In genomic region chr15:77636209-77636608, GRCh38 we compare ENCODE assay signal across 18 cellular contexts. TPM values are rescaled to one million over a fixed set of nuclear protein-coding genes. Genes with fewer than 3 reads are reported as not detected.
DNase-seq lines count a peak whose midpoint lies in the region; ATAC-seq and TF ChIP-seq lines count a peak whose summit lies in the region.
"Had no signal": no experiment of that assay in that cellular context is flagged by ENCODE, and none has a peak within 500 bp of the region (broad histone marks: within the 10 kb centered on the region; RNA-seq: fewer than 3 reads in every experiment).

No MANE protein-coding gene starts in this region.

- H3K4me3 ChIP-seq in GM23338 (no peak overlapping the region), neural progenitor cell (no peak overlapping the region), endodermal cell (ENCODE audit: low read length) (no peak overlapping the region)
- H3K4me3 ChIP-seq: GM23248 had no signal

- H2AFZ ChIP-seq in GM23338: no peak overlapping the region
- no peak overlapping the region for H2AFZ ChIP-seq in neural progenitor cell (replicated peaks)
- H2AFZ ChIP-seq: GM23248 had no signal

- no peaks in the 10 kb centered on the region for H3K9me3 Mint-ChIP-seq in GM23338
- H3K9me3 Mint-ChIP-seq in neural progenitor cell: no peaks in the 10 kb centered on the region
- H3K9me3 Mint-ChIP-seq in endodermal cell: no peaks in the 10 kb centered on the region
- H3K9me3 Mint-ChIP-seq: CD4-positive, alpha-beta T cell had no signal

- H3K27me3 ChIP-seq in GM23338 (ENCODE audit: insufficient read depth) (no peaks in the 10 kb centered on the region), neural progenitor cell (peaks cover 16% of the 10 kb centered on the region), endodermal cell (ENCODE audit: control insufficient read depth, insufficient read depth, low read length, poor library complexity, severe bottlenecking) (peaks cover 31% of the 10 kb centered on the region)

- peaks cover 17% of the 10 kb centered on the region for H3K27me3 Mint-ChIP-seq in GM23338 (ENCODE audit: insufficient read depth, low read depth, poor library complexity)
- peaks cover 28% of the 10 kb centered on the region for H3K27me3 Mint-ChIP-seq in neural progenitor cell (ENCODE audit: insufficient read depth, low read depth)
- H3K27me3 Mint-ChIP-seq in endodermal cell (ENCODE audit: insufficient read depth): peaks cover 26% of the 10 kb centered on the region

- no peaks in the 10 kb centered on the region for H3K9me3 ChIP-seq in neural progenitor cell (ENCODE audit: low read depth)
- H3K9me3 ChIP-seq in endodermal cell (ENCODE audit: control insufficient read depth, low read length): no peaks in the 10 kb centered on the region
- H3K9me3 ChIP-seq: Caco-2 had no signal

- H3K4me1 ChIP-seq in GM23338 (ENCODE audit: insufficient read depth) (peaks cover 20% of the 10 kb centered on the region), neural progenitor cell (peaks cover 6% of the 10 kb centered on the region), endodermal cell (ENCODE audit: control insufficient read depth, insufficient read depth, low read length) (peaks cover 6% of the 10 kb centered on the region)

- H3K36me3 ChIP-seq in GM23338 (ENCODE audit: insufficient read depth) (no peaks in the 10 kb centered on the region), neural progenitor cell (no peaks in the 10 kb centered on the region), endodermal cell (ENCODE audit: control insufficient read depth, insufficient read depth, low read length) (no peaks in the 10 kb centered on the region)

- no peak for TF ChIP-seq CTCF in GM23338 (conservative IDR thresholded peaks at IDR 0.05; ENCODE audit: low read depth in 2 of 2)
- TF ChIP-seq CTCF in neural progenitor cell (IDR thresholded peaks at IDR 0.05): no peak
- TF ChIP-seq CTCF in endodermal cell (conservative IDR thresholded peaks at IDR 0.05): no peak

- ATAC-seq in GM23338: no peak
- ATAC-seq: HCT116, HepG2 had no signal

- H3K4me1 Mint-ChIP-seq in GM23338 (peaks cover 37% of the 10 kb centered on the region), neural progenitor cell (peaks cover 16% of the 10 kb centered on the region), endodermal cell (peaks cover 19% of the 10 kb centered on the region)

- WGBS in endodermal cell (ENCODE audit: insufficient coverage in 1 of 2, insufficient read length in 1 of 2), 2 experiments: 86 to 88% methylated on average over 5 of the region's 5 CpGs

- H3K27ac ChIP-seq in GM23338 (ENCODE audit: low read depth) (no peak overlapping the region), neural progenitor cell (no peak overlapping the region), endodermal cell (ENCODE audit: low read depth, low read length) (no peak overlapping the region)
- H3K27ac ChIP-seq: C4-2B, GM23248 had no signal

- 0 out of 3 replicates have a peak overlapping the region, but pooled peaks have one; percentile 8 for H3K4me3 Mint-ChIP-seq in GM23338
- H3K4me3 Mint-ChIP-seq in neural progenitor cell: peak overlapping the region; percentile 58
- H3K4me3 Mint-ChIP-seq in endodermal cell: no peak overlapping the region
- H3K4me3 Mint-ChIP-seq: CD4-positive, alpha-beta T cell had no signal

- DNase-seq in NCI-H748 (lab: John Stamatoyannopoulos, UW; ENCODE audit: unreplicated experiment) (peak; percentile 4), NCI-H748 treated with DMSO at 0.1 percent for 48 hours (lab: John Stamatoyannopoulos, UW) (no peak), GM23338 (ENCODE audit: low spot score) (no peak), NCI-H2227 (lab: John Stamatoyannopoulos, UW; ENCODE audit: unreplicated experiment) (peak; percentile 31), neural progenitor cell (ENCODE audit: low spot score) (no peak), NCI-H2171 (lab: John Stamatoyannopoulos, UW) (no peak), endodermal cell (no peak)
- DNase-seq in stimulated activated CD4-positive, alpha-beta T cell treated with anti-CD3 and anti-CD28 coated beads, Interleukin-2, amount 100 ng/mL, for 24 hours: no peak
- DNase-seq: ACHN; Caco-2; CD4-positive, alpha-beta T cell; GM23248; H7 had no signal

- no peaks in the 10 kb centered on the region for H3K36me3 Mint-ChIP-seq in GM23338 (ENCODE audit: low read depth)
- no peaks in the 10 kb centered on the region for H3K36me3 Mint-ChIP-seq in neural progenitor cell
- no peaks in the 10 kb centered on the region for H3K36me3 Mint-ChIP-seq in endodermal cell (ENCODE audit: low read depth)

- H3K9ac ChIP-seq in neural progenitor cell (no peak overlapping the region), endodermal cell (ENCODE audit: extremely low read depth, low read length, poor library complexity, severe bottlenecking) (no peak overlapping the region)
- H3K9ac ChIP-seq: GM23248 had no signal

- H3K4me2 ChIP-seq in GM23338 (no peak overlapping the region), neural progenitor cell (no peak overlapping the region)

- H3K79me2 ChIP-seq in GM23338 (replicated peaks; ENCODE audit: insufficient read depth) (peaks cover 9% of the 10 kb centered on the region), neural progenitor cell (ENCODE audit: low read depth) (peaks cover 11% of the 10 kb centered on the region)

- no peaks in the 10 kb centered on the region for H3K9me2 ChIP-seq in GM23338 (ENCODE audit: insufficient read depth)

- H3K27ac Mint-ChIP-seq in GM23338 (no peak overlapping the region), neural progenitor cell (no peak overlapping the region), endodermal cell (no peak overlapping the region)
- H3K27ac Mint-ChIP-seq: CD4-positive, alpha-beta T cell; IgD-negative memory B cell had no signal

- no peaks in the 10 kb centered on the region for H4K20me1 ChIP-seq in GM23338 (replicated peaks; ENCODE audit: insufficient read depth)
- no peaks in the 10 kb centered on the region for H4K20me1 ChIP-seq in neural progenitor cell (ENCODE audit: low read depth)

- H3F3A ChIP-seq in GM23338 (replicated peaks; ENCODE audit: low read depth) (peaks cover 9% of the 10 kb centered on the region; the same call in 1 of the 2 replicates), neural progenitor cell (ENCODE audit: low read depth) (peaks cover 39% of the 10 kb centered on the region)

TF ChIP-seq in GM23338, 12 proteins besides CTCF, POLR2A, EP300 and RAD21:
- TF ChIP-seq STAT1 (IDR thresholded peaks at IDR 0.05; ENCODE audit: unreplicated experiment): no peak
- TF ChIP-seq CREB1 (CRISPR knock-in tag; IDR thresholded peaks at IDR 0.05; ENCODE audit: low read depth): no peak
- TF ChIP-seq POLR2AphosphoS5 (IDR thresholded peaks at IDR 0.05; ENCODE audit: low read depth): no peak

RNA-seq across cellular contexts. Expression of gene LINGO1, which starts 3.5 kb away (rescaled TPM):
- 52.0 and 63.1 TPM in 2 replicates for total RNA-seq in GM23338 (2014; rRNA removed; shearing (Covaris generic))
- 16.0 and 16.9 TPM in 2 replicates for polyA plus RNA-seq in GM23338 (2016; fragmentation: Nextera tagmentation; extraction: Ambion mirVana)
- total RNA-seq in neural progenitor cell (ENCODE audit: low replicate concordance): 7.9 and 28.2 TPM in 2 replicates
- total RNA-seq in endodermal cell: 10 to 100 TPM in 1 of 2 donors, 1 to 10 TPM in 1; 7.9 to 19.7 TPM
- 29.2 TPM for polyA plus RNA-seq in endodermal cell (2013, experiment 1 of 2)
- polyA plus RNA-seq in endodermal cell (2013, experiment 2 of 2): 22.2 TPM
- total RNA-seq: CD4-positive, alpha-beta T cell; GM23248; HepG2 had no signal
- polyA plus RNA-seq: BJ, GM23248, IgD-negative memory B cell had no signal

Comparison
In these comparisons a context has a peak if more than half of its experiments do, and no peak if none do; other contexts are left out.
1. DNase-seq: peak in NCI-H748 (single experiment) and NCI-H2227 (single experiment); none in NCI-H748 treated with DMSO at 0.1 percent for 48 hours (single experiment), GM23338 (single experiment), neural progenitor cell (single experiment), NCI-H2171 (single experiment), endodermal cell (single experiment) and stimulated activated CD4-positive, alpha-beta T cell treated with anti-CD3 and anti-CD28 coated beads, Interleukin-2, amount 100 ng/mL, for 24 hours (0 of 2).